Comparison of ENCODE assay signal across 30 cellular contexts in genomic region chr10:53122265-53122664, GRCh38.
A peak's percentile ranks its signal among the peaks of the same experiment; 100 is the strongest.
DNase-seq lines count a peak whose midpoint lies in the region; ATAC-seq and TF ChIP-seq lines count a peak whose summit lies in the region.
"Had no signal": no experiment of that assay in that cellular context is flagged by ENCODE, and none has a peak within 500 bp of the region (broad histone marks: within the 10 kb centered on the region; RNA-seq: fewer than 3 reads in every experiment).

No MANE protein-coding gene starts in this region.

- DNase-seq in MM.1S (no peak), OCI-LY7 (ENCODE audit: low spot score) (peak; percentile 44), trophoblast cell (peak; percentile 12 to 69), amniotic stem cell (lab: John Stamatoyannopoulos, UW) (no peak), nephron progenitor cell (no peak)
- no peak for DNase-seq in effector CD8-positive, alpha-beta T cell (lab: John Stamatoyannopoulos, UW)
- DNase-seq: activated CD4-positive, alpha-beta T cell treated with anti-CD3 and anti-CD28 coated beads, Interleukin-2, amount 10 ng/mL, durations not matched to agents 24 days and 14 days; activated naive CD8-positive, alpha-beta T cell treated with anti-CD3 and anti-CD28 coated beads, Interleukin-2, amount 50 U/mL, for 24 hours; activated T-cell treated with anti-CD3 and anti-CD28 coated beads, Interleukin-2, amount 50 U/mL, for 4 hours; C1 segment of cervical spinal cord; DMS79; GDM1; H9; Kasumi-1; left lung; NCI-H1105; NCI-H2081 treated with DMSO at 0.1 percent for 48 hours; NCI-H446; NCI-H774; nucleus accumbens; SHP77; stimulated activated naive CD8-positive, alpha-beta T cell treated with anti-CD3 and anti-CD28 coated beads, Interleukin-15, Interleukin-2, amounts not matched to agents 100 U/mL and 50 U/mL, for 24 hours; SW 1271; T-helper 9 cell; testis; uterus; WERI-Rb-1 had no signal

- H3K27ac ChIP-seq in MM.1S (ENCODE audit: low read length) (no peak overlapping the region), OCI-LY7 (ENCODE audit: low read depth, low read length, poor library complexity, severe bottlenecking) (peak overlapping the region; percentile 39), trophoblast cell (ENCODE audit: low read depth, low read length) (no peak overlapping the region)
- H3K27ac ChIP-seq: left lung, testis, uterus, WERI-Rb-1 had no signal

- H3K9ac ChIP-seq in MM.1S (ENCODE audit: low read length) (no peak overlapping the region), trophoblast cell (ENCODE audit: low read length) (no peak overlapping the region)

- ATAC-seq in GM19351 (IDR thresholded peaks at IDR 0.05; ENCODE audit: unreplicated experiment), result peak; percentile 79
- no peak for ATAC-seq in GM18517 (IDR thresholded peaks at IDR 0.05; ENCODE audit: unreplicated experiment)
- ATAC-seq: activated naive CD8-positive, alpha-beta T cell treated with anti-CD3 and anti-CD28 coated beads, Interleukin-2, amount 50 U/mL, for 24 hours; activated T-cell treated with anti-CD3 and anti-CD28 coated beads, Interleukin-2, amount 50 U/mL, for 4 hours; left lung; stimulated activated naive CD8-positive, alpha-beta T cell treated with anti-CD3 and anti-CD28 coated beads, Interleukin-15, Interleukin-2, amounts not matched to agents 100 U/mL and 50 U/mL, for 24 hours had no signal

- CTCF ChIA-PET in OCI-LY7 (lab: Charles Lee; ENCODE audit: unreplicated experiment), result no interaction called here

- no peaks in the 10 kb centered on the region for H3K27me3 Mint-ChIP-seq in nephron progenitor cell (ENCODE audit: low read depth, poor library complexity)
- H3K27me3 Mint-ChIP-seq: activated CD4-positive, alpha-beta T cell treated with anti-CD3 and anti-CD28 coated beads, Interleukin-2, amount 10 ng/mL, durations not matched to agents 24 days and 14 days; activated naive CD8-positive, alpha-beta T cell treated with anti-CD3 and anti-CD28 coated beads, Interleukin-2, amount 50 U/mL, for 24 hours; central memory CD8-positive, alpha-beta T cell had no signal

- intact Hi-C loops in OCI-LY7 (cut with micrococcal nuclease; ENCODE audit: unreplicated experiment), result no loop called here

- peaks cover under 1% of the 10 kb centered on the region for H3K9me3 Mint-ChIP-seq in nephron progenitor cell
- H3K9me3 Mint-ChIP-seq: H9 had no signal

- H3K4me1 ChIP-seq in MM.1S (ENCODE audit: low read length) (0 out of 2 replicates have a peak, but pooled peaks cover 6% of the 10 kb centered on the region), OCI-LY7 (ENCODE audit: insufficient read depth, low read length, poor library complexity, severe bottlenecking) (peaks cover 14% of the 10 kb centered on the region), trophoblast cell (ENCODE audit: control insufficient read depth in 1 of 2, insufficient read depth in 2 of 2, low read length in 2 of 2) (no peaks in the 10 kb centered on the region)
- H3K4me1 ChIP-seq: left lung, testis, uterus had no signal

- H3K4ac ChIP-seq in trophoblast cell (ENCODE audit: low read depth, low read length), result no peak overlapping the region

- no peaks in the 10 kb centered on the region for H4K20me1 ChIP-seq in MM.1S (ENCODE audit: insufficient read depth, low read length)
- no peaks in the 10 kb centered on the region for H4K20me1 ChIP-seq in OCI-LY7 (ENCODE audit: insufficient read depth, low read length)

- peaks cover 2% of the 10 kb centered on the region for H3K79me1 ChIP-seq in trophoblast cell (ENCODE audit: low read length)

- no peak overlapping the region for H2AK5ac ChIP-seq in trophoblast cell (ENCODE audit: low read length)

- H4K8ac ChIP-seq in trophoblast cell (ENCODE audit: low read depth, low read length), result no peak overlapping the region

- H3K23ac ChIP-seq in trophoblast cell (ENCODE audit: low read length), result no peak overlapping the region

- H4K12ac ChIP-seq in trophoblast cell (ENCODE audit: low read depth, low read length), result no peak overlapping the region

- no peak overlapping the region for H3K18ac ChIP-seq in trophoblast cell (ENCODE audit: low read length)

- TF ChIP-seq CTCF in MM.1S (IDR thresholded peaks at IDR 0.05; ENCODE audit: low read length) (no peak), OCI-LY7 (conservative IDR thresholded peaks at IDR 0.05; ENCODE audit: low read length) (no peak), nephron progenitor cell (IDR thresholded peaks at IDR 0.05) (no peak)

- no peaks in the 10 kb centered on the region for H3F3A ChIP-seq in MM.1S (ENCODE audit: insufficient read depth, low read length)

- H3K4me2 ChIP-seq in MM.1S (ENCODE audit: low read depth, low read length) (peak overlapping the region; percentile 13; the same call in 1 of the 2 replicates), OCI-LY7 (ENCODE audit: low read length) (peak overlapping the region; percentile 50), trophoblast cell (ENCODE audit: low read length) (no peak overlapping the region)

- H2AFZ ChIP-seq in MM.1S (ENCODE audit: low read length), result no peak overlapping the region
- H2AFZ ChIP-seq in OCI-LY7 (ENCODE audit: low read length), result peak overlapping the region; percentile 73; the same call in 1 of the 2 replicates
- no peak overlapping the region for H2AFZ ChIP-seq in trophoblast cell (ENCODE audit: insufficient read depth, low read length, poor library complexity)

- no peaks in the 10 kb centered on the region for H3K27me3 ChIP-seq in MM.1S (replicated peaks; ENCODE audit: insufficient read depth, low read length)
- no peaks in the 10 kb centered on the region for H3K27me3 ChIP-seq in trophoblast cell (ENCODE audit: insufficient read depth, low read length)
- H3K27me3 ChIP-seq: left lung, testis, uterus had no signal

- no peak overlapping the region for H3K14ac ChIP-seq in trophoblast cell (ENCODE audit: low read length)

- H3K9me2 ChIP-seq in MM.1S (replicated peaks; ENCODE audit: insufficient read depth, low read length), result no peaks in the 10 kb centered on the region
- H3K9me2 ChIP-seq in OCI-LY7 (ENCODE audit: insufficient read depth, low read length), result no peaks in the 10 kb centered on the region

- H3K4me3 ChIP-seq in MM.1S (ENCODE audit: low read length) (no peak overlapping the region), OCI-LY7 (ENCODE audit: low read depth, low read length, poor library complexity, severe bottlenecking) (no peak overlapping the region), trophoblast cell (ENCODE audit: low read depth, low read length) (no peak overlapping the region)
- H3K4me3 ChIP-seq: left lung, testis, uterus had no signal

- POLR2A ChIA-PET in OCI-LY7 (lab: Charles Lee), result interaction anchor here (0.8 kb wide), 1 partner anchor 10 kb away, joined by 3 read pairs; no protein-coding TSS in a partner anchor

- H3K36me3 Mint-ChIP-seq in nephron progenitor cell (ENCODE audit: low read depth), result no peaks in the 10 kb centered on the region

- no peaks in the 10 kb centered on the region for H3K79me2 ChIP-seq in MM.1S (ENCODE audit: low read length)
- H3K79me2 ChIP-seq in OCI-LY7 (ENCODE audit: insufficient read depth, low read depth, low read length), result no peaks in the 10 kb centered on the region
- H3K79me2 ChIP-seq in trophoblast cell (ENCODE audit: control insufficient read depth, insufficient read depth, low read length, poor library complexity), result no peaks in the 10 kb centered on the region

- no peak overlapping the region for H2BK120ac ChIP-seq in trophoblast cell (ENCODE audit: insufficient read depth, low read length, poor library complexity)

- no peak overlapping the region for H3K27ac Mint-ChIP-seq in nephron progenitor cell
- H3K27ac Mint-ChIP-seq: activated CD4-positive, alpha-beta T cell treated with anti-CD3 and anti-CD28 coated beads, Interleukin-2, amount 10 ng/mL, durations not matched to agents 24 days and 14 days; activated naive CD8-positive, alpha-beta T cell treated with anti-CD3 and anti-CD28 coated beads, Interleukin-2, amount 50 U/mL, for 24 hours; H9 had no signal

- H3K9me3 ChIP-seq in MM.1S (replicated peaks; ENCODE audit: insufficient read depth, low read length) (no peaks in the 10 kb centered on the region), OCI-LY7 (ENCODE audit: low read length) (no peaks in the 10 kb centered on the region), trophoblast cell (ENCODE audit: insufficient read depth, low read depth, low read length) (no peaks in the 10 kb centered on the region)
- H3K9me3 ChIP-seq: left lung, testis, uterus had no signal

- WGBS in trophoblast cell (ENCODE audit: extremely low coverage, insufficient coverage, insufficient read length), result no CpG with 5 or more reads among the region's 4 CpGs

- H2BK5ac ChIP-seq in trophoblast cell (ENCODE audit: low read depth, low read length, poor library complexity), result no peak overlapping the region

- no peak overlapping the region for H3K4me3 Mint-ChIP-seq in nephron progenitor cell
- H3K4me3 Mint-ChIP-seq: activated CD4-positive, alpha-beta T cell treated with anti-CD3 and anti-CD28 coated beads, Interleukin-2, amount 10 ng/mL, durations not matched to agents 24 days and 14 days; activated naive CD8-positive, alpha-beta T cell treated with anti-CD3 and anti-CD28 coated beads, Interleukin-2, amount 50 U/mL, for 24 hours; activated T-cell treated with anti-CD3 and anti-CD28 coated beads, Interleukin-2, amount 50 U/mL, for 4 hours; central memory CD8-positive, alpha-beta T cell; H9 had no signal

- no TSS peak for BruUV-seq in OCI-LY7 (replicated peaks; lab: Mats Ljungman, UMichigan)

- H3K4me1 Mint-ChIP-seq in nephron progenitor cell, result peaks cover 5% of the 10 kb centered on the region
- H3K4me1 Mint-ChIP-seq: activated CD4-positive, alpha-beta T cell treated with anti-CD3 and anti-CD28 coated beads, Interleukin-2, amount 10 ng/mL, durations not matched to agents 24 days and 14 days; activated naive CD8-positive, alpha-beta T cell treated with anti-CD3 and anti-CD28 coated beads, Interleukin-2, amount 50 U/mL, for 24 hours; central memory CD8-positive, alpha-beta T cell had no signal

- H2BK12ac ChIP-seq in trophoblast cell (ENCODE audit: low read length), result no peak overlapping the region

- no peak overlapping the region for H4K91ac ChIP-seq in trophoblast cell (ENCODE audit: low read depth, low read length)

- H3K36me3 ChIP-seq in MM.1S (replicated peaks; ENCODE audit: insufficient read depth, low read length) (no peaks in the 10 kb centered on the region), OCI-LY7 (ENCODE audit: insufficient read depth, low read length) (no peaks in the 10 kb centered on the region), trophoblast cell (ENCODE audit: control insufficient read depth in 1 of 2, insufficient read depth in 2 of 2, low read length in 2 of 2) (no peaks in the 10 kb centered on the region)
- H3K36me3 ChIP-seq: left lung, uterus, WERI-Rb-1 had no signal

Comparison
In these comparisons a context has a peak if more than half of its experiments do, and no peak if none do; other contexts are left out.
1. DNase-seq: peak in OCI-LY7 (single experiment) and trophoblast cell (2 of 2); none in MM.1S (single experiment), effector CD8-positive, alpha-beta T cell (single experiment), amniotic stem cell (single experiment) and nephron progenitor cell (single experiment).